Comparison of ENCODE assay signal across 8 cellular contexts in the genomic region with DNA sequence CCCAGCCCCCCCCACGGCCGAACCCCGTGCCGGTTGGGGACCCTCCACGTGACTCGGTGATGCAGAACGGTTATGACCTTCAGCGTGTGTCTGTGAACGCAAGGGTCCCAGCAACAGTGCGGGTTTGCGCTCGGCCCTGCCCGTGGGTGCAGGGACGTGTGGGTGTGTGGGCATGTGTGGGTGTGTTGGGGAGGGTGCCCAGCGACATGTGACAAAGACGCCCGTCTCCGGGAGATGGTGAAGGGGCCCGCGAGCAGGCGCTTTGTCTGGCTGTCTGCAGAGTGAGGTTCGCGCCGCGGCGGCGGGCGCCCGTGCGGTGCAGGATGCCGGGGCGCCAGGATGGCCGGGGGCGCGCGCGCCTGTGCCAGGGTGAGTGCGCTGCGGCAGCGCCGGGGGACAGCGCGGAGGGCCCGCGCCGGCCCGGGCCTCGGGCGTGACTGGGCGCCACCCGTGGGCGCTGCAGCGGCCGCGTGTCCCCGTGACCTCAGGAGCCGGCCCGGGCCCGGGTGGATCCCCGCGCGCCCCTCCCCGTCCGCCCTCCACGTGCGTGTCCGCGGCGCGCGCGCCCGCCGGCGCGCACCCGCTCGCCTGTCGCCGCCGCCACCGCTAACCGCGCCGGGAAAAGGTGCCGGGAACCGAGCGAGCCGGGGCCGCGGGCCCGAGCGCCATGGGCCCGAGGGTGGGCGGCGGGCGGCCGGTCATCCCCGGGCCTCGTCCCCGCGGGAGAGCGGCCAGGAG. TPM values are rescaled to one million over a fixed set of nuclear protein-coding genes. Genes with fewer than 3 reads are reported as not detected.
A peak's percentile ranks its signal among the peaks of the same experiment; 100 is the strongest.
DNase-seq lines count a peak whose midpoint lies in the region; ATAC-seq and TF ChIP-seq lines count a peak whose summit lies in the region.

A gene (plus strand): TSS at position 569 of the 738 bp plus-strand sequence. CDS start 681 bp downstream, outside the sequence.

- H3K27ac ChIP-seq in HUES6 (ENCODE audit: low read depth, low read length) (peak within 1 kb of the TSS; percentile 34; the same call in 1 of the 2 replicates), WERI-Rb-1 (peak within 1 kb of the TSS; percentile 88)

- peaks cover 12% of the 10 kb centered on the region for H3K4me1 ChIP-seq in HUES6 (ENCODE audit: control insufficient read depth, insufficient read depth, low read length)

- no peak for TF ChIP-seq CTCF in WERI-Rb-1 (IDR thresholded peaks at IDR 0.05; ENCODE audit: low read depth, low read length)

- peak within 1 kb of the TSS; percentile 82 for H3K9ac ChIP-seq in HUES6 (ENCODE audit: low read length)

- H3K4me1 Mint-ChIP-seq in effector memory CD8-positive, alpha-beta T cell (ENCODE audit: low read depth in 2 of 2), result peaks cover 4 to 5% of the 10 kb centered on the region in 2 donors
- H3K4me1 Mint-ChIP-seq in memory B cell, result peaks cover 11% of the 10 kb centered on the region

- H3K27ac Mint-ChIP-seq in effector memory CD8-positive, alpha-beta T cell, result peak within 1 kb of the TSS; percentile 57 to 85
- no peak within 1 kb of the TSS for H3K27ac Mint-ChIP-seq in memory B cell

- DNase-seq in G401 (ENCODE audit: low spot score), result no peak
- no peak for DNase-seq in WERI-Rb-1
- peak; percentile 67 to 72 (median 70) for DNase-seq in effector memory CD8-positive, alpha-beta T cell
- DNase-seq in memory B cell (ENCODE audit: low spot score in 2 of 2), result peak in 1 of 2 donors; percentile 75
- DNase-seq in superior temporal gyrus (ENCODE audit: extremely low spot score), result peak; percentile 74
- DNase-seq in RKO (ENCODE audit: low spot score), result no peak

- in situ Hi-C loops in G401 (cut with HindIII; ENCODE audit: low sequenced_read_pairs), result no loop called here

- H3K36me3 ChIP-seq in HUES6 (ENCODE audit: control insufficient read depth, insufficient read depth, low read length) (peaks cover 10% of the 10 kb centered on the region), WERI-Rb-1 (peaks cover 5% of the 10 kb centered on the region; the same call in 1 of the 2 replicates)

- H3K36me3 Mint-ChIP-seq in effector memory CD8-positive, alpha-beta T cell (ENCODE audit: insufficient read depth), result peaks cover 7% of the 10 kb centered on the region
- H3K36me3 Mint-ChIP-seq in memory B cell, result peaks cover 2% of the 10 kb centered on the region

- H3K9me3 ChIP-seq in HUES6 (ENCODE audit: control insufficient read depth, insufficient read depth, low read depth, low read length) (no peaks in the 10 kb centered on the region), WERI-Rb-1 (ENCODE audit: severe bottlenecking) (no peaks in the 10 kb centered on the region)

- peak within 1 kb of the TSS; percentile 79 for H3K4me3 ChIP-seq in HUES6 (ENCODE audit: low read depth, low read length)
- H3K4me3 ChIP-seq in WERI-Rb-1 (ENCODE audit: low read depth, low read length), result peak within 1 kb of the TSS; percentile 80

- H3K27me3 ChIP-seq in HUES6 (ENCODE audit: control insufficient read depth, insufficient read depth, low read length) (no peaks in the 10 kb centered on the region), WERI-Rb-1 (ENCODE audit: insufficient read depth, low read depth, severe bottlenecking) (no peaks in the 10 kb centered on the region)

- ATAC-seq in GM21423 (IDR thresholded peaks at IDR 0.05; ENCODE audit: unreplicated experiment), result peak; percentile 20
- peak; percentile 80 for ATAC-seq in effector memory CD8-positive, alpha-beta T cell (replicated peaks)
- peak; percentile 64 for ATAC-seq in memory B cell (ENCODE audit: low read depth)

- peak within 1 kb of the TSS; percentile 87 to 90 for H3K4me3 Mint-ChIP-seq in effector memory CD8-positive, alpha-beta T cell
- H3K4me3 Mint-ChIP-seq in memory B cell, result peak within 1 kb of the TSS; percentile 89

- H3K9me3 Mint-ChIP-seq in effector memory CD8-positive, alpha-beta T cell, result no peaks in the 10 kb centered on the region
- H3K9me3 Mint-ChIP-seq in memory B cell, result no peaks in the 10 kb centered on the region

- no peaks in the 10 kb centered on the region for H3K27me3 Mint-ChIP-seq in effector memory CD8-positive, alpha-beta T cell
- no peaks in the 10 kb centered on the region for H3K27me3 Mint-ChIP-seq in memory B cell

RNA-seq across cellular contexts. Expression of the gene that starts here (rescaled TPM):
- 48.4 and 67.5 TPM in 2 replicates for total RNA-seq in G401 (2014; rRNA removed; shearing (Covaris generic))

Comparison
In these comparisons a context has a peak if more than half of its experiments do, and no peak if none do; other contexts are left out.
1. DNase-seq: peak in effector memory CD8-positive, alpha-beta T cell (3 of 3) and superior temporal gyrus (single experiment); none in G401 (single experiment), WERI-Rb-1 (single experiment) and RKO (single experiment).
2. ATAC-seq: peak in every context shown above with its lines; median percentile 80 in effector memory CD8-positive, alpha-beta T cell; 64 in memory B cell; 20 in GM21423.